ENCODE assay signal across 26 cellular contexts in genomic region chr12:98325003-98325402, GRCh38.
"Had no signal": no experiment of that assay in that cellular context is flagged by ENCODE, and none has a peak within 500 bp of the region (broad histone marks: within the 10 kb centered on the region; RNA-seq: fewer than 3 reads in every experiment).

No MANE protein-coding gene starts in this region.

- H3K36me3 ChIP-seq: left lung, lower lobe of right lung, pancreas, prostate gland, suprapubic skin, thoracic aorta, tibial artery, uterus had no signal

- H3K4me3 Mint-ChIP-seq: immature natural killer cell; naive thymus-derived CD8-positive, alpha-beta T cell had no signal

- H3K27ac ChIP-seq: left lung, lower lobe of right lung, pancreas, prostate gland, skin epidermis, suprapubic skin, thoracic aorta, tibial artery, uterus had no signal

- H3K9me3 ChIP-seq: left lung, lower lobe of right lung, pancreas, prostate gland, suprapubic skin, thoracic aorta, tibial artery, uterus had no signal

- H3K27me3 ChIP-seq: left lung, pancreas, suprapubic skin, tibial artery, uterus had no signal

- H3K27ac Mint-ChIP-seq: immature natural killer cell; naive thymus-derived CD8-positive, alpha-beta T cell had no signal

- H3K4me1 Mint-ChIP-seq: immature natural killer cell; naive thymus-derived CD8-positive, alpha-beta T cell had no signal

- H3K9me3 Mint-ChIP-seq: immature natural killer cell had no signal

- H3K4me1 ChIP-seq: left lung, lower lobe of right lung, pancreas, prostate gland, suprapubic skin, tibial artery, uterus had no signal

- H3K36me3 Mint-ChIP-seq: immature natural killer cell; naive thymus-derived CD8-positive, alpha-beta T cell had no signal

- DNase-seq: hypothalamus; immature natural killer cell; kidney; left colon; left lung; lower lobe of right lung; mammary epithelial cell; mesenchymal stem cell; naive thymus-derived CD8-positive, alpha-beta T cell; nucleus accumbens; retina; right cardiac atrium; stimulated activated CD4-positive, alpha-beta T cell treated with anti-CD3 and anti-CD28 coated beads, Interleukin-12 subunit alpha, Interleukin-12 subunit beta, amount 100 ng/mL, for 4 hours; stimulated activated CD4-positive, alpha-beta T cell treated with anti-CD3 and anti-CD28 coated beads, Interleukin-15, amount 100 ng/mL, for 24 hours; stimulated activated CD4-positive, alpha-beta T cell treated with anti-CD3 and anti-CD28 coated beads, Interleukin-2, amount 100 ng/mL, for 24 hours; stimulated activated CD4-positive, alpha-beta T cell treated with anti-CD3 and anti-CD28 coated beads, Interleukin-4, amount 100 ng/mL, for 1 hour; stimulated activated naive CD4-positive, alpha-beta T cell treated with Interleukin-2 at 50 U/mL for 16 hours; tibial artery; trophoblast cell; uterus had no signal

- H3K4me3 ChIP-seq: left lung, lower lobe of right lung, pancreas, prostate gland, skin epidermis, suprapubic skin, thoracic aorta, tibial artery, uterus had no signal

- ATAC-seq: left colon; left lung; lower lobe of right lung; naive thymus-derived CD8-positive, alpha-beta T cell; pancreas; right cardiac atrium; sciatic nerve had no signal
